In the genomic region with DNA sequence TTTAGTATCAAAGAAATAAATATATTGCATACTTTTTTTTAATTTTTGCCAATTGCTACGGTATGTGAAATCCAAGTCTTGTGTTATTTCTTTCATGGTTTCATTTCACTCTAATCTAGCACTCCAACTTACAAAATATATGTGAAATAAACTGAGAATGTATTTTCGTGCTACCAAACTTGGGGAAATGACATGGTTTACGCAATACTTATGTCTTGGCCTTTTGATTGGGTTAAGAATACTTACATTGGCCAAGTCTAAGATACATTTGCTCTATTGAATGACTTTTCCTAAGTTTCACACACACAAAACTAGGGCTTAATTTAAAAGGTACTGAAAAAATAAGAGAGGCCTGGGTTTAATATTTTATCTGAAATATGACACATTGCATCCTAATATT, we compare ENCODE assay signal across 31 cellular contexts.
"Had no signal": no experiment of that assay in that cellular context is flagged by ENCODE, and none has a peak within 500 bp of the region (broad histone marks: within the 10 kb centered on the region; RNA-seq: fewer than 3 reads in every experiment).

No MANE protein-coding gene starts in this region.

- H3K36me3 ChIP-seq: brain microvascular endothelial cell, SJSA1, WERI-Rb-1 had no signal

- H3K4me1 ChIP-seq: SJSA1 had no signal

- H3K4me2 ChIP-seq: KMS-11, SK-N-SH had no signal

- H3K27me3 ChIP-seq: brain microvascular endothelial cell, SJSA1 had no signal

- ATAC-seq: activated CD8-positive, alpha-beta T cell treated with anti-CD3 and anti-CD28 coated beads for 36 hours; activated T-cell treated with anti-CD3 and anti-CD28 coated beads, Interleukin-2, amount 50 U/mL, for 72 hours; activated T-helper 17 cell treated with anti-CD3 and anti-CD28 coated beads, Interleukin-2, amount 50 U/mL, for 72 hours had no signal

- H3K9me3 ChIP-seq: SJSA1, SK-N-SH had no signal

- DNase-seq: activated CD4-positive, alpha-beta T cell treated with anti-CD3 and anti-CD28 coated beads for 1 hour; activated CD4-positive, alpha-beta T cell treated with anti-CD3 and anti-CD28 coated beads for 48 hours; activated CD4-positive, CD25-positive, alpha-beta regulatory T cell; activated CD8-positive, alpha-beta T cell treated with anti-CD3 and anti-CD28 coated beads for 36 hours; activated effector memory CD4-positive, alpha-beta T cell treated with anti-CD3 and anti-CD28 coated beads, Interleukin-2, amount 50 U/mL, for 16 hours; activated naive CD4-positive, alpha-beta T cell; activated naive CD4-positive, alpha-beta T cell treated with anti-CD3 and anti-CD28 coated beads, Interleukin-2, amount 50 U/mL, for 16 hours; activated naive CD8-positive, alpha-beta T cell treated with anti-CD3 and anti-CD28 coated beads for 36 hours; activated T-cell treated with anti-CD3 and anti-CD28 coated beads, Interleukin-2, amount 50 U/mL, for 1 hour; activated T-cell treated with anti-CD3 and anti-CD28 coated beads, Interleukin-2, amount 50 U/mL, for 72 hours; amniotic stem cell; aorta; brain microvascular endothelial cell; central memory CD4-positive, alpha-beta T cell; NCI-H1092; NCI-H1436 treated with DMSO at 0.1 percent for 48 hours; NCI-H1694 treated with DMSO at 0.1 percent for 48 hours; NCI-H2029; NCI-H510A; NCI-H526; NCI-H748 treated with DMSO at 0.1 percent for 48 hours; NK-92 treated with Interleukin-12 subunit alpha and Interleukin-12 subunit beta, amount 100 ng/mL, for 24 hours; OCI-M1; Right ventricle myocardium superior; SK-N-SH; WERI-Rb-1 had no signal

- H3K9me3 Mint-ChIP-seq: activated CD8-positive, alpha-beta T cell treated with anti-CD3 and anti-CD28 coated beads for 36 hours; activated naive CD8-positive, alpha-beta T cell treated with anti-CD3 and anti-CD28 coated beads for 36 hours; activated T-cell treated with anti-CD3 and anti-CD28 coated beads, Interleukin-2, amount 50 U/mL, for 72 hours; activated T-helper 17 cell treated with anti-CD3 and anti-CD28 coated beads, Interleukin-2, amount 50 U/mL, for 72 hours; T-helper 1 cell treated with Interleukin-12 subunit alpha and Interleukin-12 subunit beta and Interleukin-4 antibody, amounts not matched to agents 30 μg/mL and 1 μg/mL, for 36 hours; T-helper 2 cell treated with Interferon-gamma antibody and Interleukin-4, amounts not matched to agents 5 μg/mL and 100 μg/mL, for 36 hours had no signal

- H3K9ac ChIP-seq: KMS-11, SK-N-SH had no signal

- H3K4me3 Mint-ChIP-seq: activated CD8-positive, alpha-beta T cell treated with anti-CD3 and anti-CD28 coated beads for 36 hours; activated naive CD8-positive, alpha-beta T cell treated with anti-CD3 and anti-CD28 coated beads for 36 hours; activated T-cell treated with anti-CD3 and anti-CD28 coated beads, Interleukin-2, amount 50 U/mL, for 72 hours; activated T-helper 17 cell treated with anti-CD3 and anti-CD28 coated beads, Interleukin-2, amount 50 U/mL, for 72 hours; T-helper 1 cell treated with Interleukin-12 subunit alpha and Interleukin-12 subunit beta and Interleukin-4 antibody, amounts not matched to agents 30 μg/mL and 1 μg/mL, for 36 hours; T-helper 2 cell treated with Interferon-gamma antibody and Interleukin-4, amounts not matched to agents 5 μg/mL and 100 μg/mL, for 36 hours had no signal

- H3K27me3 Mint-ChIP-seq: activated CD8-positive, alpha-beta T cell treated with anti-CD3 and anti-CD28 coated beads for 36 hours; activated naive CD8-positive, alpha-beta T cell treated with anti-CD3 and anti-CD28 coated beads for 36 hours; activated T-helper 17 cell treated with anti-CD3 and anti-CD28 coated beads, Interleukin-2, amount 50 U/mL, for 72 hours had no signal

- H3K4me1 Mint-ChIP-seq: activated naive CD8-positive, alpha-beta T cell treated with anti-CD3 and anti-CD28 coated beads for 36 hours; activated T-helper 17 cell treated with anti-CD3 and anti-CD28 coated beads, Interleukin-2, amount 50 U/mL, for 72 hours had no signal

- H3K27ac ChIP-seq: brain microvascular endothelial cell, KMS-11, SJSA1, WERI-Rb-1 had no signal

- H3K4me3 ChIP-seq: SJSA1 had no signal

- H3K27ac Mint-ChIP-seq: activated CD8-positive, alpha-beta T cell treated with anti-CD3 and anti-CD28 coated beads for 36 hours; activated naive CD8-positive, alpha-beta T cell treated with anti-CD3 and anti-CD28 coated beads for 36 hours; activated T-cell treated with anti-CD3 and anti-CD28 coated beads, Interleukin-2, amount 50 U/mL, for 72 hours; activated T-helper 17 cell treated with anti-CD3 and anti-CD28 coated beads, Interleukin-2, amount 50 U/mL, for 72 hours; T-helper 1 cell treated with Interleukin-12 subunit alpha and Interleukin-12 subunit beta and Interleukin-4 antibody, amounts not matched to agents 30 μg/mL and 1 μg/mL, for 36 hours; T-helper 2 cell treated with Interferon-gamma antibody and Interleukin-4, amounts not matched to agents 5 μg/mL and 100 μg/mL, for 36 hours had no signal
